ENCODE assay signal across 8 cellular contexts in genomic region chr11:121451178-121451981, GRCh38. TPM values are rescaled to one million over a fixed set of nuclear protein-coding genes. Genes with fewer than 3 reads are reported as not detected.
DNase-seq lines count a peak whose midpoint lies in the region; ATAC-seq and TF ChIP-seq lines count a peak whose summit lies in the region.

No MANE protein-coding gene starts in this region.

- WGBS in lung, 2 donors, result 29 to 30% methylated on average over 22 of the region's 22 CpGs
- WGBS in transverse colon (ENCODE audit: low coverage in 1 of 2), 2 donors, result 18% methylated on average over 22 of the region's 22 CpGs; no CpG with 5 or more reads in 1 of the 2 donors

- no peaks in the 10 kb centered on the region for H3K27me3 ChIP-seq in lung (ENCODE audit: control insufficient read depth, insufficient read depth)
- no peaks in the 10 kb centered on the region for H3K27me3 ChIP-seq in transverse colon

- H3K4me3 ChIP-seq in astrocyte of the spinal cord (ENCODE audit: low read depth, low read length) (peak overlapping the region; percentile 39), lung (peak overlapping the region; percentile 57), transverse colon (peak overlapping the region; percentile 23 to 97 (median 88))

- H3K4me1 ChIP-seq in lung (ENCODE audit: control insufficient read depth in 2 of 2, insufficient read depth in 2 of 2, low read length in 2 of 2) (no peaks in the 10 kb centered on the region), transverse colon (peaks cover 6 to 43% (median 14%) of the 10 kb centered on the region in 4 donors)

- intact Hi-C loops in transverse colon (cut with DNase I; ENCODE audit: low total_unique reads), result no loop called here

- no peaks in the 10 kb centered on the region for H3K9me3 ChIP-seq in lung (ENCODE audit: control insufficient read depth in 2 of 2, insufficient read depth in 1 of 2, low read length in 1 of 2)
- no peaks in the 10 kb centered on the region for H3K9me3 ChIP-seq in transverse colon

- TF ChIP-seq EP300 in transverse colon (IDR thresholded peaks at IDR 0.05; ENCODE audit: low read depth), result peak; percentile 16

- H3K27ac ChIP-seq in lung (ENCODE audit: low read depth in 1 of 2, low read length in 1 of 2) (peak overlapping the region in 1 of 2 donors; percentile 74), transverse colon (peak overlapping the region; percentile 88 to 92 (median 91))

- TF ChIP-seq POLR2A in transverse colon (IDR thresholded peaks at IDR 0.05), result peak; percentile 59

- H3K36me3 ChIP-seq in lung (ENCODE audit: control insufficient read depth in 2 of 2, insufficient read depth in 2 of 2, low read length in 2 of 2) (no peaks in the 10 kb centered on the region), transverse colon (no peaks in the 10 kb centered on the region)

- ATAC-seq in GM19324 (IDR thresholded peaks at IDR 0.05; ENCODE audit: low FRiP score, unreplicated experiment) (peak; percentile 12), lung (ENCODE audit: insufficient read depth, low FRiP score) (no peak), HG03432 (IDR thresholded peaks at IDR 0.05; ENCODE audit: unreplicated experiment) (no peak)

- DNase-seq in LoVo (ENCODE audit: low spot score) (peak; percentile 68), astrocyte of the spinal cord (ENCODE audit: low read depth, low spot score) (no peak), lung (ENCODE audit: low spot score) (no peak), transverse colon (peak; percentile 90), germinal center (ENCODE audit: low spot score) (no peak)
- DNase-seq in effector CD8-positive, alpha-beta T cell (lab: John Stamatoyannopoulos, UW), result no peak

- in situ Hi-C loops in astrocyte of the spinal cord (cut with HindIII; ENCODE audit: low sequenced_read_pairs), result no loop called here
- in situ Hi-C loops in transverse colon (cut with MboI; ENCODE audit: low pct_ligation_motif_present in 1 of 4, low pct_unique_long_range_greater_than_20kb in 1 of 4, low sequenced_read_pairs in 3 of 4), result no loop called here

- TF ChIP-seq CTCF in astrocyte of the spinal cord (IDR thresholded peaks at IDR 0.05; ENCODE audit: low read depth, low read length) (no peak), lung (IDR thresholded peaks at IDR 0.05; ENCODE audit: control extremely low read depth, extremely low read depth) (no peak), transverse colon (IDR thresholded peaks at IDR 0.05) (no peak)

RNA-seq across cellular contexts. Expression of gene SORL1, which starts 0.7 kb away (rescaled TPM):
- total RNA-seq in lung (10 to 100 TPM; 61.7 to 67.0 TPM), transverse colon (100 to 1,000 TPM in 3 of 4 donors, 10 to 100 TPM in 1; 81.6 to 338 (median 129) TPM)
- polyA plus RNA-seq in lung, result 10 to 100 TPM in 1 of 2 donors, 1 to 10 TPM in 1; 1.9 to 36.6 TPM

Comparison
In these comparisons a context has a peak if more than half of its experiments do, and no peak if none do; other contexts are left out.
1. DNase-seq: peak in LoVo (single experiment) and transverse colon (single experiment); none in astrocyte of the spinal cord (single experiment), lung (single experiment), germinal center (single experiment) and effector CD8-positive, alpha-beta T cell (single experiment).
2. Peak in every context shown above with its lines, with median percentiles within 50 percentile points of each other: H3K4me3 ChIP-seq.